ENCODE assay signal across 9 cellular contexts in genomic region chr3:13021141-13021933, GRCh38.
DNase-seq lines count a peak whose midpoint lies in the region; ATAC-seq and TF ChIP-seq lines count a peak whose summit lies in the region.
"Had no signal": no experiment of that assay in that cellular context is flagged by ENCODE, and none has a peak within 500 bp of the region (broad histone marks: within the 10 kb centered on the region; RNA-seq: fewer than 3 reads in every experiment).

No MANE protein-coding gene starts in this region.

- H3K4me3 Mint-ChIP-seq in nephron = peak overlapping the region; percentile 53 to 62 (median 62)

- H4K20me1 ChIP-seq in DOHH2 (ENCODE audit: control insufficient read depth, insufficient read depth, low read depth, low read length) = no peaks in the 10 kb centered on the region

- H3K9me3 Mint-ChIP-seq in nephron = no peaks in the 10 kb centered on the region

- no peak for TF ChIP-seq CTCF in DOHH2 (IDR thresholded peaks at IDR 0.05; ENCODE audit: low read depth, low read length, poor library complexity, severe bottlenecking)
- no peak for TF ChIP-seq CTCF in astrocyte of the cerebellum (IDR thresholded peaks at IDR 0.05; ENCODE audit: low read depth, low read length, missing control alignments)
- TF ChIP-seq CTCF in nephron (IDR thresholded peaks at IDR 0.05; ENCODE audit: unreplicated experiment in 3 of 3) = no peak

- in situ Hi-C loops in astrocyte of the cerebellum (cut with HindIII; ENCODE audit: low sequenced_read_pairs) = no loop called here

- H3K79me2 ChIP-seq in DOHH2 (ENCODE audit: control insufficient read depth, low read length) = no peaks in the 10 kb centered on the region

- peak overlapping the region; percentile 20 to 65 (median 45) for H3K27ac Mint-ChIP-seq in nephron

- H3K36me3 ChIP-seq in DOHH2 (ENCODE audit: control insufficient read depth, low read length) = no peaks in the 10 kb centered on the region
- H3K36me3 ChIP-seq: thyroid gland had no signal

- H3K9me2 ChIP-seq in DOHH2 (replicated peaks; ENCODE audit: control insufficient read depth, low read length) = no peaks in the 10 kb centered on the region

- H3K9me3 ChIP-seq in DOHH2 (ENCODE audit: control insufficient read depth, insufficient read depth, low read length) = no peaks in the 10 kb centered on the region
- H3K9me3 ChIP-seq: thyroid gland had no signal

- H3K27me3 Mint-ChIP-seq in nephron (ENCODE audit: low read depth) = peaks cover 15% of the 10 kb centered on the region

- H3K27ac ChIP-seq in DOHH2 (ENCODE audit: low read depth, low read length) = no peak overlapping the region

- H3K27me3 ChIP-seq in DOHH2 (ENCODE audit: control insufficient read depth, low read length) = peaks cover 32% of the 10 kb centered on the region
- H3K27me3 ChIP-seq: thyroid gland had no signal

- H3K36me3 Mint-ChIP-seq in nephron (ENCODE audit: low read depth) = no peaks in the 10 kb centered on the region

- H3K4me2 ChIP-seq in DOHH2 (ENCODE audit: low read length) = peak overlapping the region; percentile 51

- peaks cover 46% of the 10 kb centered on the region for H3K4me1 ChIP-seq in DOHH2 (ENCODE audit: control insufficient read depth, low read length)

- DNase-seq in astrocyte of the cerebellum (ENCODE audit: low read depth) (no peak), HUDEP-2 (lab: John Stamatoyannopoulos, UW; ENCODE audit: unreplicated experiment in 76 of 76) (no peak), NCI-H187 treated with DMSO at 0.1 percent for 48 hours (lab: John Stamatoyannopoulos, UW) (no peak)
- DNase-seq in stimulated activated CD4-positive, alpha-beta T cell treated with anti-CD3 and anti-CD28 coated beads, Interleukin-4, amount 100 ng/mL, for 4 hours = no peak

- H3F3A ChIP-seq in DOHH2 (ENCODE audit: control insufficient read depth, insufficient read depth) = peaks cover 8% of the 10 kb centered on the region; the same call in 1 of the 2 replicates

- ATAC-seq in HG03108 (IDR thresholded peaks at IDR 0.05; ENCODE audit: unreplicated experiment) (peak; percentile 16), GM18867 (IDR thresholded peaks at IDR 0.05; ENCODE audit: unreplicated experiment) (no peak)

- H3K4me3 ChIP-seq in DOHH2 (ENCODE audit: low read length) = peak overlapping the region; percentile 1; the same call in 1 of the 2 replicates
- peak overlapping the region; percentile 29 for H3K4me3 ChIP-seq in astrocyte of the cerebellum (ENCODE audit: low read depth, low read length)
- H3K4me3 ChIP-seq: thyroid gland had no signal

- H3K4me1 Mint-ChIP-seq in nephron = peaks cover 69% of the 10 kb centered on the region
